Comparison of ENCODE assay signal across 8 cellular contexts in genomic region chr15:96889734-96890480, GRCh38.
DNase-seq lines count a peak whose midpoint lies in the region; ATAC-seq, FAIRE-seq and TF ChIP-seq lines count a peak whose summit lies in the region.

No MANE protein-coding gene starts in this region.

- H3K4me3 ChIP-seq in CD8-positive, alpha-beta T cell (ENCODE audit: low read depth, low read length): peak overlapping the region; percentile 46
- H3K4me3 ChIP-seq in K562: no peak overlapping the region

- no peak for TF ChIP-seq RAD21 in K562 (CRISPR knock-in tag; conservative IDR thresholded peaks at IDR 0.05 in 1 of 2, IDR thresholded peaks at IDR 0.05 in 1 of 2)

- no peaks in the 10 kb centered on the region for H3K79me2 ChIP-seq in K562 (ENCODE audit: control insufficient read depth, insufficient read depth, low read length)

- DNase-seq in CD8-positive, alpha-beta T cell: no peak
- DNase-seq in K562 (ENCODE audit: extremely low read depth in 1 of 4, low spot score in 3 of 4): no peak
- DNase-seq in DMS 273 treated with DMSO at 0.1 percent for 48 hours (lab: John Stamatoyannopoulos, UW): no peak
- DNase-seq in NCI-H226: no peak
- no peak for DNase-seq in CD14-positive monocyte (ENCODE audit: low spot score)

- no peak overlapping the region for H3K27ac ChIP-seq in CD8-positive, alpha-beta T cell (ENCODE audit: low read depth, low read length)
- no peak overlapping the region for H3K27ac ChIP-seq in K562 (ENCODE audit: extremely low read depth, low read depth, low read length)

- no peaks in the 10 kb centered on the region for H3K36me3 ChIP-seq in CD8-positive, alpha-beta T cell (ENCODE audit: insufficient read depth, low read length)
- H3K36me3 ChIP-seq in K562 (ENCODE audit: control insufficient read depth, insufficient read depth, low read length): no peaks in the 10 kb centered on the region

- peaks cover 4% of the 10 kb centered on the region for H3K4me1 ChIP-seq in CD8-positive, alpha-beta T cell (ENCODE audit: insufficient read depth, low read length)
- peaks cover 0 to 3% of the 10 kb centered on the region in 2 experiments; a peak in 1 of 5 replicates for H3K4me1 ChIP-seq in K562 (replicated peaks in 1 of 2; ENCODE audit: control insufficient read depth in 2 of 2, insufficient read depth in 2 of 2, low read length in 2 of 2)

- no TSS peak for BruUV-seq in K562 (replicated peaks; lab: Mats Ljungman, UMichigan)

- WGBS in K562 (ENCODE audit: insufficient coverage, low coverage, missing lambda C conversion rate): 0% methylated on average over 6 of the region's 6 CpGs

- TF ChIP-seq CTCF in CD8-positive, alpha-beta T cell (IDR thresholded peaks at IDR 0.05): no peak
- TF ChIP-seq CTCF in K562 (IDR thresholded peaks at IDR 0.05 in 2 of 3, conservative IDR thresholded peaks at IDR 0.05 in 1 of 3; ENCODE audit: insufficient read depth in 2 of 3, low read depth in 1 of 3, low read length in 3 of 3): no peak
- TF ChIP-seq CTCF in nephron (IDR thresholded peaks at IDR 0.05; ENCODE audit: unreplicated experiment in 3 of 3): no peak
- no peak for TF ChIP-seq CTCF in CD14-positive monocyte (IDR thresholded peaks at IDR 0.05)

- no peaks in the 10 kb centered on the region for H3K36me3 Mint-ChIP-seq in CD8-positive, alpha-beta T cell
- H3K36me3 Mint-ChIP-seq in nephron (ENCODE audit: low read depth) (no peaks in the 10 kb centered on the region), CD14-positive monocyte (no peaks in the 10 kb centered on the region)

- no peaks in the 10 kb centered on the region for H3K27me3 Mint-ChIP-seq in CD8-positive, alpha-beta T cell (ENCODE audit: low read depth)
- H3K27me3 Mint-ChIP-seq in nephron (ENCODE audit: low read depth) (peaks cover 19% of the 10 kb centered on the region), CD14-positive monocyte (ENCODE audit: low read depth in 3 of 3) (no peaks in the 10 kb centered on the region)

- POLR2A ChIA-PET in CD8-positive, alpha-beta T cell (lab: Charles Lee): interaction anchor here (0.6 kb wide), 1 partner anchor 63 kb away, joined by 3 read pairs; no protein-coding TSS in a partner anchor
- POLR2A ChIA-PET in K562 (lab: Yijun Ruan, JAX): interaction anchor here (0.6 to 0.7 kb wide), 2 partner anchors 557 to 1996 kb away, joined by 3 read pairs; no protein-coding TSS in a partner anchor

- in situ Hi-C loops in K562 (cut with MboI): no loop called here

- no peaks in the 10 kb centered on the region for H3K9me1 ChIP-seq in K562 (ENCODE audit: control insufficient read depth, insufficient read depth, low read length)

- no peaks in the 10 kb centered on the region for H4K20me1 ChIP-seq in K562 (replicated peaks; ENCODE audit: control insufficient read depth, insufficient read depth, low read length)

- H3K27me3 ChIP-seq in CD8-positive, alpha-beta T cell (ENCODE audit: insufficient read depth, low read length): no peaks in the 10 kb centered on the region
- no peaks in the 10 kb centered on the region for H3K27me3 ChIP-seq in K562 (ENCODE audit: control insufficient read depth in 2 of 2, insufficient read depth in 2 of 2, low read length in 2 of 2)

- no peak for ATAC-seq in CD8-positive, alpha-beta T cell
- ATAC-seq in HG03565 (IDR thresholded peaks at IDR 0.05; ENCODE audit: unreplicated experiment) (peak; percentile 47), K562 (no peak), GM21528 (IDR thresholded peaks at IDR 0.05; ENCODE audit: low FRiP score, unreplicated experiment) (no peak)

- H3K4me2 ChIP-seq in K562 (ENCODE audit: insufficient read depth, low read length): no peak overlapping the region

- no peaks in the 10 kb centered on the region for H3K9me3 ChIP-seq in CD8-positive, alpha-beta T cell (ENCODE audit: low read length)
- H3K9me3 ChIP-seq in K562 (replicated peaks; ENCODE audit: control insufficient read depth, insufficient read depth, low read depth, low read length): no peaks in the 10 kb centered on the region

- H3K27ac Mint-ChIP-seq in CD8-positive, alpha-beta T cell: no peak overlapping the region
- H3K27ac Mint-ChIP-seq in nephron (no peak overlapping the region), CD14-positive monocyte (no peak overlapping the region)

- FAIRE-seq in K562 (lab: Jason Lieb, UNC): no peak

- H2AFZ ChIP-seq in K562 (ENCODE audit: low read depth, low read length): peak overlapping the region; percentile 44; the same call in 1 of the 2 replicates

- no peaks in the 10 kb centered on the region for H3K9me3 Mint-ChIP-seq in CD8-positive, alpha-beta T cell
- peaks cover 3% of the 10 kb centered on the region for H3K9me3 Mint-ChIP-seq in nephron
- H3K9me3 Mint-ChIP-seq in CD14-positive monocyte: peaks cover 0 to 4% (median 0%) of the 10 kb centered on the region in 7 donors

- peak overlapping the region; percentile 73 for H3K4me3 Mint-ChIP-seq in CD8-positive, alpha-beta T cell
- H3K4me3 Mint-ChIP-seq in nephron: peak overlapping the region in 2 of 3 experiments; percentile 25 to 63
- no peak overlapping the region for H3K4me3 Mint-ChIP-seq in CD14-positive monocyte

- CTCF ChIA-PET in CD8-positive, alpha-beta T cell (lab: Charles Lee): no interaction called here
- CTCF ChIA-PET in K562 (lab: Yijun Ruan, JAX; ENCODE audit: low intra/inter-chr PET ratio): no interaction called here

- H3K9ac ChIP-seq in K562 (ENCODE audit: insufficient read depth in 1 of 2, low read depth in 2 of 2, low read length in 2 of 2): no peak overlapping the region

- intact Hi-C loops in CD8-positive, alpha-beta T cell (cut with DNase I, micrococcal nuclease): loop anchor here in 1 of 2 experiments (10.0 kb wide), 1 partner anchor 1635 kb away; no protein-coding TSS in a partner anchor
- intact Hi-C loops in K562 (cut with micrococcal nuclease) (no loop called here), CD14-positive monocyte (cut with micrococcal nuclease) (loop anchor here in 1 of 2 donors (10.0 kb wide), 1 partner anchor 65 kb away; no protein-coding TSS in a partner anchor)

- H3K4me1 Mint-ChIP-seq in CD8-positive, alpha-beta T cell (ENCODE audit: low read depth): peaks cover 15% of the 10 kb centered on the region
- peaks cover 13% of the 10 kb centered on the region for H3K4me1 Mint-ChIP-seq in nephron
- H3K4me1 Mint-ChIP-seq in CD14-positive monocyte: peaks cover 2% of the 10 kb centered on the region

- TF ChIP-seq EP300 in K562 (IDR thresholded peaks at IDR 0.05; ENCODE audit: low read length): no peak

- TF ChIP-seq POLR2A in K562 (conservative IDR thresholded peaks at IDR 0.05): no peak

TF ChIP-seq in K562, 482 proteins besides CTCF, POLR2A, EP300 and RAD21:
- TF ChIP-seq YY1 (IDR thresholded peaks at IDR 0.05; ENCODE audit: borderline replicate concordance in 1 of 3, control insufficient read depth in 1 of 3, extremely low read depth in 1 of 3, insufficient read depth in 3 of 3, insufficient read length in 1 of 3, insufficient replicate concordance in 2 of 3, low read depth in 1 of 3, low read length in 2 of 3) (no peak), PHF21A (IDR thresholded peaks at IDR 0.05; ENCODE audit: borderline replicate concordance, low read depth) (no peak), ARID3B (CRISPR knock-in tag; IDR thresholded peaks at IDR 0.05; ENCODE audit: borderline replicate concordance) (no peak), IFI16 (CRISPR knock-in tag; IDR thresholded peaks at IDR 0.05) (no peak), ZNF398 (CRISPR knock-in tag; IDR thresholded peaks at IDR 0.05) (no peak), SREBF1 (IDR thresholded peaks at IDR 0.05; ENCODE audit: borderline replicate concordance, low read depth, low read length) (no peak), ZC3H8 (IDR thresholded peaks at IDR 0.05) (no peak), BRF1 (IDR thresholded peaks at IDR 0.05; ENCODE audit: borderline replicate concordance, extremely low read depth, insufficient read length) (no peak)

Comparison
In these comparisons a context has a peak if more than half of its experiments do, and no peak if none do; other contexts are left out.
1. H3K4me3 Mint-ChIP-seq: peak in CD8-positive, alpha-beta T cell (single experiment) and nephron (2 of 3); none in CD14-positive monocyte (0 of 2).